In the genomic region with DNA sequence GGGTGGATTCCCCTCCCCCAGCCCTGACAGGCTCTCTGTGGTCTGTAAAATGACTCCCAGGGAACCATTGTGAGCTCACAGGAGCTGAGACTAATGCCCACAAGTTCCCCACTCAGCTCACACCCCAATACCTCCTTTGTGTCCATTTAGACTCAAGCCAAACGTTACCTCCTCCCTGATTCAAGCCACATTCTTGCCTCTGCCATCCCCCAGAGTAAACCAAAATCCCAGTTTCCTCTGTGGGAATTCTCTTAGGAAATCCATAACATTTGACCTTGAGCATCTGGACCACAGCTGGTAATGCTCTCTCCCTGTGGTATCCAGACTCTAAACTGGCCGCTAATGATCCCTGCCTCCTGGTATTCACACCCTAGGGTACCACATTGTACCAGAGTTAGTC, we compare ENCODE assay signal across 15 cellular contexts.
"Had no signal": no experiment of that assay in that cellular context is flagged by ENCODE, and none has a peak within 500 bp of the region (broad histone marks: within the 10 kb centered on the region; RNA-seq: fewer than 3 reads in every experiment).

No MANE protein-coding gene starts in this region.

- H3K4me3 ChIP-seq: gastroesophageal sphincter, heart right ventricle, prostate gland, smooth muscle cell had no signal

- H3K4me3 Mint-ChIP-seq: activated CD4-positive, alpha-beta memory T cell treated with anti-CD3 and anti-CD28 coated beads for 36 hours; activated CD4-positive, alpha-beta T cell treated with anti-CD3 and anti-CD28 coated beads for 36 hours; activated CD8-positive, alpha-beta memory T cell treated with anti-CD3 and anti-CD28 coated beads, Interleukin-2, amount 10 ng/mL, durations not matched to agents 7 days and 5 days; activated naive CD4-positive, alpha-beta T cell treated with anti-CD3 and anti-CD28 coated beads, Interleukin-2, amount 10 ng/mL, durations not matched to agents 7 days and 5 days; activated T-cell treated with anti-CD3 and anti-CD28 coated beads, Interleukin-2, amount 50 U/mL, for 24 hours; nephron; T-helper 17 cell had no signal

- DNase-seq: activated CD4-positive, alpha-beta memory T cell treated with anti-CD3 and anti-CD28 coated beads for 36 hours; activated CD4-positive, alpha-beta T cell treated with anti-CD3 and anti-CD28 coated beads for 36 hours; activated CD8-positive, alpha-beta memory T cell treated with anti-CD3 and anti-CD28 coated beads, Interleukin-2, amount 10 ng/mL, durations not matched to agents 7 days and 5 days; activated naive CD4-positive, alpha-beta T cell treated with anti-CD3 and anti-CD28 coated beads, Interleukin-2, amount 10 ng/mL, durations not matched to agents 7 days and 5 days; activated T-cell treated with anti-CD3 and anti-CD28 coated beads, Interleukin-2, amount 50 U/mL, for 24 hours; heart right ventricle; right cardiac atrium; stimulated activated CD4-positive, alpha-beta T cell treated with anti-CD3 and anti-CD28 coated beads, Interleukin-1b, Interleukin-23, amount 100 ng/mL, for 48 hours; T-helper 17 cell; WERI-Rb-1 had no signal

- H3K9me3 Mint-ChIP-seq: activated CD4-positive, alpha-beta memory T cell treated with anti-CD3 and anti-CD28 coated beads for 36 hours; activated naive CD4-positive, alpha-beta T cell treated with anti-CD3 and anti-CD28 coated beads, Interleukin-2, amount 10 ng/mL, durations not matched to agents 7 days and 5 days; activated T-cell treated with anti-CD3 and anti-CD28 coated beads, Interleukin-2, amount 50 U/mL, for 24 hours had no signal

- H3K27me3 ChIP-seq: gastroesophageal sphincter had no signal

- ATAC-seq: activated CD4-positive, alpha-beta T cell treated with anti-CD3 and anti-CD28 coated beads for 36 hours; activated CD8-positive, alpha-beta memory T cell treated with anti-CD3 and anti-CD28 coated beads, Interleukin-2, amount 10 ng/mL, durations not matched to agents 7 days and 5 days; esophagus mucosa; gastroesophageal sphincter; heart right ventricle; right cardiac atrium; T-helper 17 cell had no signal

- H3K27ac ChIP-seq: gastroesophageal sphincter, heart right ventricle, prostate gland, WERI-Rb-1 had no signal

- H3K9me3 ChIP-seq: gastroesophageal sphincter, heart right ventricle, prostate gland had no signal

- H3K27ac Mint-ChIP-seq: activated CD4-positive, alpha-beta memory T cell treated with anti-CD3 and anti-CD28 coated beads for 36 hours; activated CD4-positive, alpha-beta T cell treated with anti-CD3 and anti-CD28 coated beads for 36 hours; activated CD8-positive, alpha-beta memory T cell treated with anti-CD3 and anti-CD28 coated beads, Interleukin-2, amount 10 ng/mL, durations not matched to agents 7 days and 5 days; activated naive CD4-positive, alpha-beta T cell treated with anti-CD3 and anti-CD28 coated beads, Interleukin-2, amount 10 ng/mL, durations not matched to agents 7 days and 5 days; activated T-cell treated with anti-CD3 and anti-CD28 coated beads, Interleukin-2, amount 50 U/mL, for 24 hours; nephron; T-helper 17 cell had no signal

- H3K4me1 Mint-ChIP-seq: activated CD4-positive, alpha-beta T cell treated with anti-CD3 and anti-CD28 coated beads for 36 hours; activated CD8-positive, alpha-beta memory T cell treated with anti-CD3 and anti-CD28 coated beads, Interleukin-2, amount 10 ng/mL, durations not matched to agents 7 days and 5 days; activated naive CD4-positive, alpha-beta T cell treated with anti-CD3 and anti-CD28 coated beads, Interleukin-2, amount 10 ng/mL, durations not matched to agents 7 days and 5 days; nephron; T-helper 17 cell had no signal

- H3K27me3 Mint-ChIP-seq: activated CD4-positive, alpha-beta memory T cell treated with anti-CD3 and anti-CD28 coated beads for 36 hours; activated CD4-positive, alpha-beta T cell treated with anti-CD3 and anti-CD28 coated beads for 36 hours had no signal
